25 cellular contexts compared by ENCODE assay signal in the genomic region with DNA sequence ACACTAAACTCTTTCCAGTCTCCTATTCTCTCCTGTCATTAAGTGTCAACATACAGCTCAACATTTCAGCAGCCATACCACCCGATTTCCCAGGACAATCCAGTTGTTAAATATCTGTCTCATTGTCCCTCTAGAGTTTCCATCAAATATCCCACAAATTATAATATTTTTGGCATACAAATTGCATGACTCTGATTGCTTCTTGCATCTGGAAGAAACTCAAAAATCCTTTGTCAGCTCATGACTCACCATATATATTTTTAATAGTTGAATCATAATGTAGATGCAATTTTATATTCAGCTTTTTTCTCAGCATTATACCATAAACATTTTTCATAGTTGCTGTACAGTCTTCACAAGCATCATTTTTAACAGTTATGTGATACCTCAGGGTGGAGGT. TPM values are rescaled to one million over a fixed set of nuclear protein-coding genes. Genes with fewer than 3 reads are reported as not detected.
DNase-seq lines count a peak whose midpoint lies in the region; ATAC-seq and TF ChIP-seq lines count a peak whose summit lies in the region.
"Had no signal": no experiment of that assay in that cellular context is flagged by ENCODE, and none has a peak within 500 bp of the region (broad histone marks: within the 10 kb centered on the region; RNA-seq: fewer than 3 reads in every experiment).

No MANE protein-coding gene starts in this region.

- DNase-seq in AG09309 (ENCODE audit: low read depth) = peak; percentile 24
- peak; percentile 67 for DNase-seq in IMR-90
- peak; percentile 50 to 72 for DNase-seq in cardiac fibroblast (ENCODE audit: low read depth in 2 of 2)
- DNase-seq in mesenchymal stem cell = no peak
- no peak for DNase-seq in ACHN
- DNase-seq in activated T-helper 2 cell treated with anti-CD3 and anti-CD28 coated beads, Interferon-gamma antibody, Interleukin-2, Interleukin-4, amounts not matched to agents 10 μg/mL and 5 μg/mL and 100 μg/mL, durations not matched to agents 14 hours and 24 hours and 36 hours (ENCODE audit: low spot score) = no peak
- DNase-seq in right atrium auricular region (ENCODE audit: low spot score) = no peak
- no peak for DNase-seq in CD8-positive, alpha-beta T cell
- DNase-seq: activated CD8-positive, alpha-beta T cell treated with anti-CD3 and anti-CD28 coated beads for 36 hours; activated naive CD4-positive, alpha-beta T cell treated with anti-CD3 and anti-CD28 coated beads for 36 hours; activated T-cell treated with anti-CD3 and anti-CD28 coated beads, Interleukin-2, amount 50 U/mL, for 1 hour; AML-193; COR-L47; cortex of kidney; KG1; mucosa of descending colon; NCI-H1930; NCI-H446; RPMI8226; stimulated activated CD4-positive, alpha-beta T cell treated with anti-CD3 and anti-CD28 coated beads, Interleukin-4, amount 100 ng/mL, for 24 hours; T1000; uterus had no signal

- peaks cover 9% of the 10 kb centered on the region; the same call in 1 of the 2 replicates for H3K9me1 ChIP-seq in IMR-90 (ENCODE audit: insufficient read depth, low read length)

- H3K79me1 ChIP-seq in IMR-90 (ENCODE audit: low read depth in 1 of 2, low read length in 2 of 2) (no peaks in the 10 kb centered on the region), mesenchymal stem cell (replicated peaks; ENCODE audit: low read length, poor library complexity, severe bottlenecking) (no peaks in the 10 kb centered on the region)

- H3K56ac ChIP-seq in IMR-90 (ENCODE audit: extremely low read depth, insufficient read depth, low read length) = no peak overlapping the region

- H4K91ac ChIP-seq in IMR-90 (ENCODE audit: insufficient read depth, low read depth, low read length) = no peak overlapping the region
- H4K91ac ChIP-seq in mesenchymal stem cell (ENCODE audit: low read length) = no peak overlapping the region

- H3K4me2 ChIP-seq in IMR-90 (ENCODE audit: low read depth, low read length) (no peak overlapping the region), mesenchymal stem cell (ENCODE audit: low read length, poor library complexity, severe bottlenecking) (no peak overlapping the region)

- H2BK5ac ChIP-seq in IMR-90 (ENCODE audit: low read depth, low read length, poor library complexity, severe bottlenecking) = no peak overlapping the region
- no peak overlapping the region for H2BK5ac ChIP-seq in mesenchymal stem cell (ENCODE audit: low read depth, low read length, poor library complexity, severe bottlenecking)

- H3K4me1 Mint-ChIP-seq in activated T-helper 2 cell treated with anti-CD3 and anti-CD28 coated beads, Interferon-gamma antibody, Interleukin-2, Interleukin-4, amounts not matched to agents 10 μg/mL and 5 μg/mL and 100 μg/mL, durations not matched to agents 14 hours and 24 hours and 36 hours (ENCODE audit: low read depth) = no peaks in the 10 kb centered on the region
- H3K4me1 Mint-ChIP-seq in CD8-positive, alpha-beta T cell (ENCODE audit: low read depth) = no peaks in the 10 kb centered on the region

- no peak overlapping the region for H2AK9ac ChIP-seq in IMR-90 (replicated peaks; ENCODE audit: low read depth, low read length, poor library complexity)

- H2AK5ac ChIP-seq in IMR-90 (ENCODE audit: low read depth, low read length) (no peak overlapping the region), mesenchymal stem cell (ENCODE audit: low read length, severe bottlenecking) (no peak overlapping the region)

- no peak overlapping the region for H2BK120ac ChIP-seq in IMR-90 (ENCODE audit: low read depth, low read length)
- no peak overlapping the region for H2BK120ac ChIP-seq in mesenchymal stem cell (ENCODE audit: low read depth, low read length)

- no peaks in the 10 kb centered on the region for H3K36me3 Mint-ChIP-seq in activated T-helper 2 cell treated with anti-CD3 and anti-CD28 coated beads, Interferon-gamma antibody, Interleukin-2, Interleukin-4, amounts not matched to agents 10 μg/mL and 5 μg/mL and 100 μg/mL, durations not matched to agents 14 hours and 24 hours and 36 hours (ENCODE audit: low read depth)
- H3K36me3 Mint-ChIP-seq in CD8-positive, alpha-beta T cell = no peaks in the 10 kb centered on the region

- no peak overlapping the region for H3K27ac Mint-ChIP-seq in activated T-helper 2 cell treated with anti-CD3 and anti-CD28 coated beads, Interferon-gamma antibody, Interleukin-2, Interleukin-4, amounts not matched to agents 10 μg/mL and 5 μg/mL and 100 μg/mL, durations not matched to agents 14 hours and 24 hours and 36 hours
- no peak overlapping the region for H3K27ac Mint-ChIP-seq in CD8-positive, alpha-beta T cell
- H3K27ac Mint-ChIP-seq: activated CD8-positive, alpha-beta T cell treated with anti-CD3 and anti-CD28 coated beads for 36 hours; activated naive CD4-positive, alpha-beta T cell treated with anti-CD3 and anti-CD28 coated beads for 36 hours had no signal

- H3K36me3 ChIP-seq in IMR-90 (ENCODE audit: control insufficient read depth, insufficient read depth, low read length) (no peaks in the 10 kb centered on the region), mesenchymal stem cell (ENCODE audit: control insufficient read depth in 1 of 2, insufficient read depth in 2 of 2, low read depth in 1 of 2, low read length in 2 of 2) (no peaks in the 10 kb centered on the region), right atrium auricular region (no peaks in the 10 kb centered on the region)
- no peaks in the 10 kb centered on the region for H3K36me3 ChIP-seq in CD8-positive, alpha-beta T cell (ENCODE audit: insufficient read depth, low read length)
- H3K36me3 ChIP-seq: uterus had no signal

- H4K5ac ChIP-seq in IMR-90 (ENCODE audit: low read depth, low read length) = no peak overlapping the region

- no peak overlapping the region for H3K4me3 Mint-ChIP-seq in activated T-helper 2 cell treated with anti-CD3 and anti-CD28 coated beads, Interferon-gamma antibody, Interleukin-2, Interleukin-4, amounts not matched to agents 10 μg/mL and 5 μg/mL and 100 μg/mL, durations not matched to agents 14 hours and 24 hours and 36 hours (ENCODE audit: low read depth)
- H3K4me3 Mint-ChIP-seq in CD8-positive, alpha-beta T cell = no peak overlapping the region
- H3K4me3 Mint-ChIP-seq: activated CD8-positive, alpha-beta T cell treated with anti-CD3 and anti-CD28 coated beads for 36 hours; activated naive CD4-positive, alpha-beta T cell treated with anti-CD3 and anti-CD28 coated beads for 36 hours had no signal

- H3K14ac ChIP-seq in IMR-90 (replicated peaks; ENCODE audit: low read depth, low read length) (no peak overlapping the region), mesenchymal stem cell (ENCODE audit: low read length in 2 of 2) (no peak overlapping the region)

- TF ChIP-seq CTCF in AG09309 (IDR thresholded peaks at IDR 0.05; ENCODE audit: control insufficient read depth, insufficient read depth, low read depth, low read length, missing control alignments) (no peak), IMR-90 (conservative IDR thresholded peaks at IDR 0.05; ENCODE audit: low read depth, low read length) (no peak), cardiac fibroblast (IDR thresholded peaks at IDR 0.05; ENCODE audit: low read depth, low read length) (no peak), right atrium auricular region (IDR thresholded peaks at IDR 0.05) (no peak)
- no peak for TF ChIP-seq CTCF in CD8-positive, alpha-beta T cell (IDR thresholded peaks at IDR 0.05)

- H3K4me3 ChIP-seq in AG09309 (ENCODE audit: control insufficient read depth, low read depth, low read length) (no peak overlapping the region), IMR-90 (ENCODE audit: insufficient read depth, low read depth, low read length) (no peak overlapping the region), cardiac fibroblast (replicated peaks in 1 of 2; ENCODE audit: low read depth in 2 of 2, low read length in 2 of 2) (no peak overlapping the region), mesenchymal stem cell (ENCODE audit: insufficient read depth in 1 of 2, low read depth in 1 of 2, low read length in 2 of 2) (peak overlapping the region in 1 of 2 experiments; percentile 52), right atrium auricular region (no peak overlapping the region)
- H3K4me3 ChIP-seq in CD8-positive, alpha-beta T cell (ENCODE audit: low read depth, low read length) = no peak overlapping the region
- H3K4me3 ChIP-seq: mucosa of descending colon, uterus had no signal

- in situ Hi-C loops in IMR-90 (cut with MboI; ENCODE audit: low sequenced_read_pairs) = no loop called here
- in situ Hi-C loops in ACHN (cut with HindIII; ENCODE audit: low pct_ligation_motif_present, low pct_unique_long_range_greater_than_20kb, low sequenced_read_pairs) = no loop called here

- no peak overlapping the region for H2BK20ac ChIP-seq in IMR-90 (ENCODE audit: low read depth, low read length)

- no peak for TF ChIP-seq RAD21 in IMR-90 (IDR thresholded peaks at IDR 0.05; ENCODE audit: low read length)

- CTCF ChIA-PET in IMR-90 (lab: Yijun Ruan, JAX) = interaction anchor here (0.7 to 1.6 kb wide), 3 partner anchors 9 to 47 kb away, joined by 3 to 6 read pairs (median 4); no protein-coding TSS in a partner anchor
- CTCF ChIA-PET in CD8-positive, alpha-beta T cell (lab: Charles Lee) = interaction anchor here (0.8 to 1.1 kb wide), 2 partner anchors 25 to 294 kb away, joined by 3 read pairs; no protein-coding TSS in a partner anchor

- 0% methylated on average over 1 of the region's 1 CpG; no CpG with 5 or more reads in 1 of the 2 experiments for WGBS in IMR-90 (ENCODE audit: extremely low coverage in 2 of 2, insufficient read length in 1 of 2), 2 experiments
- WGBS in mesenchymal stem cell = 47% methylated on average over 1 of the region's 1 CpG

- H2BK15ac ChIP-seq in IMR-90 (ENCODE audit: low read depth, low read length) (no peak overlapping the region), mesenchymal stem cell (ENCODE audit: low read depth, poor library complexity, severe bottlenecking) (no peak overlapping the region)

- H2AFZ ChIP-seq in IMR-90 (replicated peaks; ENCODE audit: low read length, poor library complexity) (no peak overlapping the region), mesenchymal stem cell (ENCODE audit: low read depth, low read length) (no peak overlapping the region)

- peaks cover 6% of the 10 kb centered on the region for H3K4me1 ChIP-seq in IMR-90 (ENCODE audit: control insufficient read depth, insufficient read depth, low read length)
- no peaks in the 10 kb centered on the region for H3K4me1 ChIP-seq in mesenchymal stem cell (ENCODE audit: control insufficient read depth, insufficient read depth, low read depth, low read length)
- no peaks in the 10 kb centered on the region for H3K4me1 ChIP-seq in right atrium auricular region
- H3K4me1 ChIP-seq in CD8-positive, alpha-beta T cell (ENCODE audit: insufficient read depth, low read length) = no peaks in the 10 kb centered on the region
- H3K4me1 ChIP-seq: uterus had no signal

- H2BK12ac ChIP-seq in mesenchymal stem cell (ENCODE audit: low read length in 2 of 2) = no peak overlapping the region

- H4K8ac ChIP-seq in IMR-90 (ENCODE audit: low read depth in 2 of 2, low read length in 2 of 2) (no peak overlapping the region), mesenchymal stem cell (ENCODE audit: low read length) (no peak overlapping the region)

- H3K27me3 Mint-ChIP-seq in activated T-helper 2 cell treated with anti-CD3 and anti-CD28 coated beads, Interferon-gamma antibody, Interleukin-2, Interleukin-4, amounts not matched to agents 10 μg/mL and 5 μg/mL and 100 μg/mL, durations not matched to agents 14 hours and 24 hours and 36 hours (ENCODE audit: low read depth) = peaks cover 40% of the 10 kb centered on the region
- peaks cover 57% of the 10 kb centered on the region for H3K27me3 Mint-ChIP-seq in CD8-positive, alpha-beta T cell (ENCODE audit: low read depth)

- TF ChIP-seq POLR2A in IMR-90 (IDR thresholded peaks at IDR 0.05; ENCODE audit: low read depth, low read length) = no peak

- BruUV-seq in IMR-90 (replicated peaks; lab: Mats Ljungman, UMichigan) = no TSS peak

- no peaks in the 10 kb centered on the region for H3K9me3 Mint-ChIP-seq in activated T-helper 2 cell treated with anti-CD3 and anti-CD28 coated beads, Interferon-gamma antibody, Interleukin-2, Interleukin-4, amounts not matched to agents 10 μg/mL and 5 μg/mL and 100 μg/mL, durations not matched to agents 14 hours and 24 hours and 36 hours
- no peaks in the 10 kb centered on the region for H3K9me3 Mint-ChIP-seq in CD8-positive, alpha-beta T cell
- H3K9me3 Mint-ChIP-seq: activated CD8-positive, alpha-beta T cell treated with anti-CD3 and anti-CD28 coated beads for 36 hours; activated naive CD4-positive, alpha-beta T cell treated with anti-CD3 and anti-CD28 coated beads for 36 hours had no signal

- ATAC-seq in IMR-90 (ENCODE audit: low read depth) = peak; percentile 54
- ATAC-seq in CD8-positive, alpha-beta T cell = no peak
- ATAC-seq: activated CD8-positive, alpha-beta T cell treated with anti-CD3 and anti-CD28 coated beads for 36 hours; left lobe of liver had no signal

- no peaks in the 10 kb centered on the region for H3K9me3 ChIP-seq in IMR-90 (ENCODE audit: control insufficient read depth, insufficient read depth, low read length)
- H3K9me3 ChIP-seq in mesenchymal stem cell (ENCODE audit: control insufficient read depth, low read length) = no peaks in the 10 kb centered on the region
- H3K9me3 ChIP-seq in right atrium auricular region = no peaks in the 10 kb centered on the region
- no peaks in the 10 kb centered on the region for H3K9me3 ChIP-seq in CD8-positive, alpha-beta T cell (ENCODE audit: low read length)
- H3K9me3 ChIP-seq: mucosa of descending colon, uterus had no signal

- H3K23ac ChIP-seq in IMR-90 (ENCODE audit: low read depth, low read length) (0 out of 2 replicates have a peak overlapping the region, but pooled peaks have one; percentile 4), mesenchymal stem cell (ENCODE audit: low read length in 2 of 2) (no peak overlapping the region)

- dilution Hi-C loops in IMR-90 (cut with HindIII; ENCODE audit: low sequenced_read_pairs, unreplicated experiment) = no loop called here

- no peak overlapping the region for H3K27ac ChIP-seq in IMR-90 (ENCODE audit: insufficient read depth, low read length)
- H3K27ac ChIP-seq in mesenchymal stem cell (ENCODE audit: low read length, poor library complexity, severe bottlenecking) = no peak overlapping the region
- no peak overlapping the region for H3K27ac ChIP-seq in right atrium auricular region
- no peak overlapping the region for H3K27ac ChIP-seq in CD8-positive, alpha-beta T cell (ENCODE audit: low read depth, low read length)
- H3K27ac ChIP-seq: uterus had no signal

- H3K9ac ChIP-seq in IMR-90 (ENCODE audit: low read depth, low read length) (no peak overlapping the region), mesenchymal stem cell (ENCODE audit: low read length) (peak overlapping the region; percentile 14)

- H3K4ac ChIP-seq in IMR-90 (ENCODE audit: low read depth, low read length) (no peak overlapping the region), mesenchymal stem cell (ENCODE audit: low read depth in 1 of 2, low read length in 2 of 2) (no peak overlapping the region)

- intact Hi-C loops in IMR-90 (cut with micrococcal nuclease) = no loop called here
- intact Hi-C loops in activated T-helper 2 cell treated with anti-CD3 and anti-CD28 coated beads, Interferon-gamma antibody, Interleukin-2, Interleukin-4, amounts not matched to agents 10 μg/mL and 5 μg/mL and 100 μg/mL, durations not matched to agents 14 hours and 24 hours and 36 hours (cut with micrococcal nuclease) = no loop called here
- intact Hi-C loops in CD8-positive, alpha-beta T cell (cut with DNase I, micrococcal nuclease) = no loop called here

- H3K18ac ChIP-seq in IMR-90 (ENCODE audit: low read depth, low read length) (no peak overlapping the region), mesenchymal stem cell (ENCODE audit: low read depth in 1 of 2, low read length in 2 of 2) (no peak overlapping the region)

- POLR2A ChIA-PET in IMR-90 (lab: Charles Lee; ENCODE audit: unreplicated experiment) = no interaction called here
- POLR2A ChIA-PET in CD8-positive, alpha-beta T cell (lab: Charles Lee) = no interaction called here

- H4K20me1 ChIP-seq in IMR-90 (ENCODE audit: insufficient read depth, low read length) = no peaks in the 10 kb centered on the region

- H3K27me3 ChIP-seq in IMR-90 (ENCODE audit: control insufficient read depth, insufficient read depth, low read length) (peaks cover 40% of the 10 kb centered on the region), mesenchymal stem cell (ENCODE audit: control insufficient read depth in 1 of 2, insufficient read depth in 1 of 2, low read length in 2 of 2) (peaks cover 52 to 76% of the 10 kb centered on the region in 2 experiments), right atrium auricular region (no peaks in the 10 kb centered on the region)
- peaks cover 7% of the 10 kb centered on the region for H3K27me3 ChIP-seq in CD8-positive, alpha-beta T cell (ENCODE audit: insufficient read depth, low read length)

RNA-seq across cellular contexts. Expression of gene SLC30A3, which starts 7.2 kb away (rescaled TPM):
- total RNA-seq in IMR-90 (2012; rRNA removed) = under 0.01 TPM in 1 of 2 replicates, not detected in the other
- polyA plus RNA-seq in IMR-90 (2012; rRNA removed) = 0.15 and 0.17 TPM in 2 replicates
- 0.14 TPM in 1 of 2 replicates, not detected in the other for polyA plus RNA-seq in IMR-90 (2012; cell fraction: cytosol; rRNA removed)
- 0.34 and 0.49 TPM in 2 replicates for polyA plus RNA-seq in IMR-90 (2012; cell fraction: nucleus; rRNA removed; ENCODE audit: low replicate concordance)
- 0.03 TPM for polyA plus RNA-seq in mesenchymal stem cell (2013, experiment 1 of 2)
- 0.05 TPM for polyA plus RNA-seq in mesenchymal stem cell (2013, experiment 2 of 2)
- total RNA-seq in activated T-helper 2 cell treated with anti-CD3 and anti-CD28 coated beads, Interferon-gamma antibody, Interleukin-2, Interleukin-4, amounts not matched to agents 10 μg/mL and 5 μg/mL and 100 μg/mL, durations not matched to agents 14 hours and 24 hours and 36 hours = 1.7 and 1.9 TPM in 2 replicates
- total RNA-seq in right atrium auricular region = 1 to 10 TPM; 5.7 to 9.4 TPM
- not detected for total RNA-seq in CD8-positive, alpha-beta T cell
- total RNA-seq: left lobe of liver, pulmonary artery endothelial cell had no signal

RNA-seq across cellular contexts. Expression of gene DNAJC5G, which starts 19.6 kb away (rescaled TPM):
- total RNA-seq in IMR-90 (2012; rRNA removed) = not detected in 2 replicates
- polyA plus RNA-seq in IMR-90 (2012; rRNA removed) = not detected in 2 replicates
- not detected in 2 replicates for polyA plus RNA-seq in IMR-90 (2012; cell fraction: cytosol; rRNA removed)
- not detected in 2 replicates for polyA plus RNA-seq in IMR-90 (2012; cell fraction: nucleus; rRNA removed; ENCODE audit: low replicate concordance)
- not detected for polyA plus RNA-seq in mesenchymal stem cell (2013, experiment 1 of 2)
- not detected for polyA plus RNA-seq in mesenchymal stem cell (2013, experiment 2 of 2)
- not detected in 2 replicates for total RNA-seq in activated T-helper 2 cell treated with anti-CD3 and anti-CD28 coated beads, Interferon-gamma antibody, Interleukin-2, Interleukin-4, amounts not matched to agents 10 μg/mL and 5 μg/mL and 100 μg/mL, durations not matched to agents 14 hours and 24 hours and 36 hours
- total RNA-seq in right atrium auricular region = under 1 TPM; 0.59 to 0.94 TPM
- total RNA-seq in CD8-positive, alpha-beta T cell = not detected
- total RNA-seq: activated CD8-positive, alpha-beta T cell treated with anti-CD3 and anti-CD28 coated beads for 36 hours; activated naive CD4-positive, alpha-beta T cell treated with anti-CD3 and anti-CD28 coated beads for 36 hours; Daoy; left lobe of liver; pulmonary artery endothelial cell had no signal

RNA-seq across cellular contexts. Expression of gene TRIM54, which starts 26.6 kb away (rescaled TPM):
- under 0.01 TPM in 1 of 2 replicates, not detected in the other for total RNA-seq in IMR-90 (2012; rRNA removed)
- polyA plus RNA-seq in IMR-90 (2012; rRNA removed) = 0.07 and 0.15 TPM in 2 replicates
- 0.04 and 0.08 TPM in 2 replicates for polyA plus RNA-seq in IMR-90 (2012; cell fraction: cytosol; rRNA removed)
- polyA plus RNA-seq in IMR-90 (2012; cell fraction: nucleus; rRNA removed; ENCODE audit: low replicate concordance) = 0.26 and 0.29 TPM in 2 replicates
- polyA plus RNA-seq in mesenchymal stem cell (2013, experiment 1 of 2) = 0.01 TPM
- not detected for polyA plus RNA-seq in mesenchymal stem cell (2013, experiment 2 of 2)
- total RNA-seq in activated T-helper 2 cell treated with anti-CD3 and anti-CD28 coated beads, Interferon-gamma antibody, Interleukin-2, Interleukin-4, amounts not matched to agents 10 μg/mL and 5 μg/mL and 100 μg/mL, durations not matched to agents 14 hours and 24 hours and 36 hours = 0.21 and 0.25 TPM in 2 replicates
- 100 to 1,000 TPM in 1 of 2 donors, 10 to 100 TPM in 1; 97.2 to 136 TPM for total RNA-seq in right atrium auricular region
- total RNA-seq in CD8-positive, alpha-beta T cell = not detected
- total RNA-seq: activated naive CD4-positive, alpha-beta T cell treated with anti-CD3 and anti-CD28 coated beads for 36 hours; Daoy; left lobe of liver; pulmonary artery endothelial cell had no signal

RNA-seq across cellular contexts. Expression of gene CAD, which starts 38.5 kb away (rescaled TPM):
- total RNA-seq in IMR-90 (2012; rRNA removed) (12.9 and 17.8 TPM in 2 replicates), right atrium auricular region (10 to 100 TPM in 1 of 2 donors, 1 to 10 TPM in 1; 4.8 to 13.2 TPM)
- polyA plus RNA-seq in IMR-90 (2012; rRNA removed) = 38.7 and 45.8 TPM in 2 replicates
- 25.9 and 29.2 TPM in 2 replicates for polyA plus RNA-seq in IMR-90 (2012; cell fraction: cytosol; rRNA removed)
- polyA plus RNA-seq in IMR-90 (2012; cell fraction: nucleus; rRNA removed; ENCODE audit: low replicate concordance) = 67.5 and 184 TPM in 2 replicates
- 12.6 TPM for polyA plus RNA-seq in mesenchymal stem cell (2013, experiment 1 of 2)
- polyA plus RNA-seq in mesenchymal stem cell (2013, experiment 2 of 2) = 10.9 TPM
- 141 and 146 TPM in 2 replicates for total RNA-seq in activated T-helper 2 cell treated with anti-CD3 and anti-CD28 coated beads, Interferon-gamma antibody, Interleukin-2, Interleukin-4, amounts not matched to agents 10 μg/mL and 5 μg/mL and 100 μg/mL, durations not matched to agents 14 hours and 24 hours and 36 hours
- total RNA-seq in CD8-positive, alpha-beta T cell = 10 to 100 TPM; 24.7 to 31.4 TPM

RNA-seq across cellular contexts. Expression of gene SLC5A6, which starts 43.6 kb away (rescaled TPM):
- total RNA-seq in IMR-90 (2012; rRNA removed) = 34.2 and 38.6 TPM in 2 replicates
- 28.8 and 30.6 TPM in 2 replicates for polyA plus RNA-seq in IMR-90 (2012; rRNA removed)
- polyA plus RNA-seq in IMR-90 (2012; cell fraction: cytosol; rRNA removed) = 17.7 and 19.8 TPM in 2 replicates
- polyA plus RNA-seq in IMR-90 (2012; cell fraction: nucleus; rRNA removed; ENCODE audit: low replicate concordance) = 93.0 and 136 TPM in 2 replicates
- polyA plus RNA-seq in mesenchymal stem cell (2013, experiment 1 of 2) = 21.3 TPM
- 19.6 TPM for polyA plus RNA-seq in mesenchymal stem cell (2013, experiment 2 of 2)
- 70.7 and 73.9 TPM in 2 replicates for total RNA-seq in activated T-helper 2 cell treated with anti-CD3 and anti-CD28 coated beads, Interferon-gamma antibody, Interleukin-2, Interleukin-4, amounts not matched to agents 10 μg/mL and 5 μg/mL and 100 μg/mL, durations not matched to agents 14 hours and 24 hours and 36 hours
- total RNA-seq in right atrium auricular region = 10 to 100 TPM in 1 of 2 donors, 1 to 10 TPM in 1; 9.2 to 14.7 TPM
- 100 to 1,000 TPM; 410 to 431 TPM for total RNA-seq in CD8-positive, alpha-beta T cell

Comparison
In these comparisons a context has a peak if more than half of its experiments do, and no peak if none do; other contexts are left out.
1. DNase-seq: peak in AG09309 (single experiment), IMR-90 (single experiment) and cardiac fibroblast (2 of 2); none in mesenchymal stem cell (single experiment), ACHN (single experiment), activated T-helper 2 cell treated with anti-CD3 and anti-CD28 coated beads, Interferon-gamma antibody, Interleukin-2, Interleukin-4, amounts not matched to agents 10 μg/mL and 5 μg/mL and 100 μg/mL, durations not matched to agents 14 hours and 24 hours and 36 hours (single experiment), right atrium auricular region (single experiment) and CD8-positive, alpha-beta T cell (0 of 7).
2. RNA of gene TRIM54, which starts 26.6 kb away (total RNA-seq): 97.2 to 136 TPM in right atrium auricular region; 0.21 to 0.25 TPM in activated T-helper 2 cell treated with anti-CD3 and anti-CD28 coated beads, Interferon-gamma antibody, Interleukin-2, Interleukin-4, amounts not matched to agents 10 μg/mL and 5 μg/mL and 100 μg/mL, durations not matched to agents 14 hours and 24 hours and 36 hours, under 0.01 TPM in IMR-90 and not detected in CD8-positive, alpha-beta T cell; every median in the first group is over 10 times any median in the second.